1 cellular context compared by ENCODE assay signal in genomic region chr17:47323382-47324223, GRCh38.
A peak's percentile ranks its signal among the peaks of the same experiment; 100 is the strongest.
TF ChIP-seq lines count a peak whose summit lies in the region.

A gene with protein sequence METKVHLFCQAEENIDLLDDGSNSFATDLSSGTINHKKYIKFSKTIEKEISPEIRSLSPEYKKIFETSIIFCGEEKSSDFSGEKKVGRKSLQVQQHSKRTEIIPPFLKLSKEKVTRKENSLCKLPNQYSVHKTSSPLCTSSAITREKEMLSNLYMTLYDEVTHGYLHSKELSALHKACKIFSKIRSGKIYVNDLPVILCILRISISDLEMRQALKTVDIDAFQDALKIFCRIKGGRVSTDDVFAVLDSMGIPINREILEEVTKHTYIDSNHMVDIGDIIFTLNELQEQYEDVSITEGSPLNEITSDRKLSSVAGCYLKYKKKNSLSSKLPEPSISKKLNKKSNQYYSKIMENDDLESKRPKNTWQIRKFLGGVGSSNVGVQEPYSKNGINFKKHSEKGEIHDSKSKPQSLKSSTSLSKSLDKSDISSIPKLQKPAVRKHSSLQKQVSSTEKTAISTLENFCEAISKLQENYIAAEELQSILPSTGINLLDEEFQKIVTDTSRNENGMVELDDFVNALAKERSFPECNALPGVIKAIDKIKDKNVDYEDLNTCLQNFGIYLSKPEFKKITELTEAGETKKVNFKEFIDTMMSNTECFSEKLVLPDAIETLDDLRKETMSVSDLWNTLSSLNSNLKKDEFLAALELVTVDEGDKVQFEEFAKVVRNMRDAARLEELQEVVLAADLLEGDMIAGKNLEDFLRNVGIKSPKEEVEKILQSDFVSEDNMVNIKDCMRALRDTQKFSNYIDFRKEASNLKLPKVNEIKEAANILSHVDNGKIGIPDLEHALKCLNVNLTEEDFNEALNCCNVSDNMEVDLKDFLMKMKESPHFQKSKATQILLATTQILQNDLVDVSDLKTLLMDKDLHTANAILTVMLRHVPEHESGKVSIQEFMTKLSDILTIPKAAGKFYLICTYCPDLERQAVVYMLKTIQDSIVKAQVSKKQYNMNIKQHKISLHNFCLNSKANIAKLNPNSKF (plus strand): TSS chr17:47323955. CDS start chr17:47328354, 4,399 bp downstream.

TF ChIP-seq in K562, 482 proteins besides CTCF, POLR2A, EP300 and RAD21 (continued from another document and continues in another):
- TF ChIP-seq, protein P1, sequence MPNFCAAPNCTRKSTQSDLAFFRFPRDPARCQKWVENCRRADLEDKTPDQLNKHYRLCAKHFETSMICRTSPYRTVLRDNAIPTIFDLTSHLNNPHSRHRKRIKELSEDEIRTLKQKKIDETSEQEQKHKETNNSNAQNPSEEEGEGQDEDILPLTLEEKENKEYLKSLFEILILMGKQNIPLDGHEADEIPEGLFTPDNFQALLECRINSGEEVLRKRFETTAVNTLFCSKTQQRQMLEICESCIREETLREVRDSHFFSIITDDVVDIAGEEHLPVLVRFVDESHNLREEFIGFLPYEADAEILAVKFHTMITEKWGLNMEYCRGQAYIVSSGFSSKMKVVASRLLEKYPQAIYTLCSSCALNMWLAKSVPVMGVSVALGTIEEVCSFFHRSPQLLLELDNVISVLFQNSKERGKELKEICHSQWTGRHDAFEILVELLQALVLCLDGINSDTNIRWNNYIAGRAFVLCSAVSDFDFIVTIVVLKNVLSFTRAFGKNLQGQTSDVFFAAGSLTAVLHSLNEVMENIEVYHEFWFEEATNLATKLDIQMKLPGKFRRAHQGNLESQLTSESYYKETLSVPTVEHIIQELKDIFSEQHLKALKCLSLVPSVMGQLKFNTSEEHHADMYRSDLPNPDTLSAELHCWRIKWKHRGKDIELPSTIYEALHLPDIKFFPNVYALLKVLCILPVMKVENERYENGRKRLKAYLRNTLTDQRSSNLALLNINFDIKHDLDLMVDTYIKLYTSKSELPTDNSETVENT (CRISPR knock-in tag; IDR thresholded peaks at IDR 0.05), result no peak; the same call in 1 of the 2 replicates
- TF ChIP-seq ATF1 (CRISPR knock-in tag; IDR thresholded peaks at IDR 0.05), result no peak
- TF ChIP-seq ATF1 (tag; IDR thresholded peaks at IDR 0.05), result peak; percentile 91
- TF ChIP-seq, protein P2, sequence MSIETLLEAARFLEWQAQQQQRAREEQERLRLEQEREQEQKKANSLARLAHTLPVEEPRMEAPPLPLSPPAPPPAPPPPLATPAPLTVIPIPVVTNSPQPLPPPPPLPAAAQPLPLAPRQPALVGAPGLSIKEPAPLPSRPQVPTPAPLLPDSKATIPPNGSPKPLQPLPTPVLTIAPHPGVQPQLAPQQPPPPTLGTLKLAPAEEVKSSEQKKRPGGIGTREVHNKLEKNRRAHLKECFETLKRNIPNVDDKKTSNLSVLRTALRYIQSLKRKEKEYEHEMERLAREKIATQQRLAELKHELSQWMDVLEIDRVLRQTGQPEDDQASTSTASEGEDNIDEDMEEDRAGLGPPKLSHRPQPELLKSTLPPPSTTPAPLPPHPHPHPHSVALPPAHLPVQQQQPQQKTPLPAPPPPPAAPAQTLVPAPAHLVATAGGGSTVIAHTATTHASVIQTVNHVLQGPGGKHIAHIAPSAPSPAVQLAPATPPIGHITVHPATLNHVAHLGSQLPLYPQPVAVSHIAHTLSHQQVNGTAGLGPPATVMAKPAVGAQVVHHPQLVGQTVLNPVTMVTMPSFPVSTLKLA (conservative IDR thresholded peaks at IDR 0.05), result peak in 1 of 2 experiments; percentile 75; a peak in 2 of 4 replicates
- no peak for TF ChIP-seq ZNF586 (CRISPR knock-in tag; conservative IDR thresholded peaks at IDR 0.05)
- TF ChIP-seq ZNF655 (CRISPR knock-in tag; IDR thresholded peaks at IDR 0.05), result no peak
- TF ChIP-seq, protein P3, sequence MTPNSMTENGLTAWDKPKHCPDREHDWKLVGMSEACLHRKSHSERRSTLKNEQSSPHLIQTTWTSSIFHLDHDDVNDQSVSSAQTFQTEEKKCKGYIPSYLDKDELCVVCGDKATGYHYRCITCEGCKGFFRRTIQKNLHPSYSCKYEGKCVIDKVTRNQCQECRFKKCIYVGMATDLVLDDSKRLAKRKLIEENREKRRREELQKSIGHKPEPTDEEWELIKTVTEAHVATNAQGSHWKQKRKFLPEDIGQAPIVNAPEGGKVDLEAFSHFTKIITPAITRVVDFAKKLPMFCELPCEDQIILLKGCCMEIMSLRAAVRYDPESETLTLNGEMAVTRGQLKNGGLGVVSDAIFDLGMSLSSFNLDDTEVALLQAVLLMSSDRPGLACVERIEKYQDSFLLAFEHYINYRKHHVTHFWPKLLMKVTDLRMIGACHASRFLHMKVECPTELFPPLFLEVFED (CRISPR knock-in tag; conservative IDR thresholded peaks at IDR 0.05), result peak; percentile 69; the same call in 1 of the 2 replicates
- peak; percentile 61; the same call in 1 of the 2 replicates for TF ChIP-seq MITF (IDR thresholded peaks at IDR 0.05)
- peak; percentile 93 for TF ChIP-seq CBX1 (IDR thresholded peaks at IDR 0.05; ENCODE audit: low read depth)
- TF ChIP-seq, protein P4, sequence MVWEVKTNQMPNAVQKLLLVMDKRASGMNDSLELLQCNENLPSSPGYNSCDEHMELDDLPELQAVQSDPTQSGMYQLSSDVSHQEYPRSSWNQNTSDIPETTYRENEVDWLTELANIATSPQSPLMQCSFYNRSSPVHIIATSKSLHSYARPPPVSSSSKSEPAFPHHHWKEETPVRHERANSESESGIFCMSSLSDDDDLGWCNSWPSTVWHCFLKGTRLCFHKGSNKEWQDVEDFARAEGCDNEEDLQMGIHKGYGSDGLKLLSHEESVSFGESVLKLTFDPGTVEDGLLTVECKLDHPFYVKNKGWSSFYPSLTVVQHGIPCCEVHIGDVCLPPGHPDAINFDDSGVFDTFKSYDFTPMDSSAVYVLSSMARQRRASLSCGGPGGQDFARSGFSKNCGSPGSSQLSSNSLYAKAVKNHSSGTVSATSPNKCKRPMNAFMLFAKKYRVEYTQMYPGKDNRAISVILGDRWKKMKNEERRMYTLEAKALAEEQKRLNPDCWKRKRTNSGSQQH (CRISPR knock-in tag; IDR thresholded peaks at IDR 0.05), result peak; percentile 67; the same call in 1 of the 2 replicates
- TF ChIP-seq BCOR (IDR thresholded peaks at IDR 0.05), result peak; percentile 71; the same call in 1 of the 2 replicates
- no peak for TF ChIP-seq BRCA1 (IDR thresholded peaks at IDR 0.05)
- TF ChIP-seq BRCA1 (CRISPR knock-in tag; IDR thresholded peaks at IDR 0.05), result peak; percentile 85; the same call in 1 of the 2 replicates
- TF ChIP-seq ZNF699 (CRISPR knock-in tag; IDR thresholded peaks at IDR 0.05; ENCODE audit: insufficient replicate concordance), result no peak
- peak in 1 of 2 experiments; percentile 73 for TF ChIP-seq AFF1 (IDR thresholded peaks at IDR 0.05; ENCODE audit: low read depth in 1 of 2, partially characterized antibody in 2 of 2)
- TF ChIP-seq ELF4 (CRISPR knock-in tag; IDR thresholded peaks at IDR 0.05), result peak; percentile 83
- TF ChIP-seq ZNF407 (IDR thresholded peaks at IDR 0.05; ENCODE audit: low read depth), result no peak
- TF ChIP-seq, protein P5, sequence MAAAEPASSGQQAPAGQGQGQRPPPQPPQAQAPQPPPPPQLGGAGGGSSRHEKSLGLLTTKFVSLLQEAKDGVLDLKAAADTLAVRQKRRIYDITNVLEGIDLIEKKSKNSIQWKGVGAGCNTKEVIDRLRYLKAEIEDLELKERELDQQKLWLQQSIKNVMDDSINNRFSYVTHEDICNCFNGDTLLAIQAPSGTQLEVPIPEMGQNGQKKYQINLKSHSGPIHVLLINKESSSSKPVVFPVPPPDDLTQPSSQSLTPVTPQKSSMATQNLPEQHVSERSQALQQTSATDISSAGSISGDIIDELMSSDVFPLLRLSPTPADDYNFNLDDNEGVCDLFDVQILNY (CRISPR knock-in tag; IDR thresholded peaks at IDR 0.05), result peak; percentile 64
- 0 out of 2 replicates have a peak, but pooled peaks have one; percentile 73 for TF ChIP-seq NR1H2 (CRISPR knock-in tag; IDR thresholded peaks at IDR 0.05)
- TF ChIP-seq HNRNPL (IDR thresholded peaks at IDR 0.05; ENCODE audit: low read depth, low read length), result 0 out of 2 replicates have a peak, but pooled peaks have one; percentile 38
